8 cellular contexts compared by ENCODE assay signal in the genomic region with DNA sequence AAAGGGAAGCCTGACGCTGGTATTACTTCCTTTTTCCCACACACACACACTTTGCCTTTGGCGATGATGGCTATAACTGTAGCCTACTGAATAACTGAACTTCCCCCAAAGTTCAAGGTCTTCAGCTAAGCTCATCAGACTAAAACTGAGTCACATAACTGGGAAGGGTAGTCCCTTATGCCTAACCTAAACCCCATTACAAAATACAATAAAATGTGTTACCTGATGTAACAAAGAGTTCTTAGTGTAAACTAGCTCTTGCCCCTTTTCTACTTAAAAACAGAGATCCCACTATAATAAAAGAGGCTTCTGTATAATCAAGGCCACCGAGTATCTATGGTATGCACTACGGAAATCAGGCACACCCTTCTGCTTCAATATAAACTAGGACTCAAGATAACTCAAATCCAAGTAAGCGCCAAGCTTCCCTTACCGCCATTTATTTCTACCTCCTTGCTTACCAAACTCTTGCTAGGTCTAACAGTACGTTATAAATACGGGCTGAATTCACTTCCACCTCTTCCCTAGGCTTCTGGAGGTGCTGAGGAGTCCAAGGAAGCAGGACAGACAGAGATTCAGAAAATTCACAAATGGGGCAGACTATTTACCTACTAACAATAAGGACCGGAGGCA. TPM values are rescaled to one million over a fixed set of nuclear protein-coding genes. Genes with fewer than 3 reads are reported as not detected.
DNase-seq lines count a peak whose midpoint lies in the region; ATAC-seq, FAIRE-seq and TF ChIP-seq lines count a peak whose summit lies in the region.

No MANE protein-coding gene starts in this region.

- TF ChIP-seq CTCF in RWPE2 (IDR thresholded peaks at IDR 0.05; ENCODE audit: poor library complexity, severe bottlenecking) = no peak

- no peaks in the 10 kb centered on the region for H3K9me3 ChIP-seq in RWPE2 (ENCODE audit: severe bottlenecking)
- H3K9me3 ChIP-seq in ectodermal cell (ENCODE audit: control insufficient read depth, low read length) = no peaks in the 10 kb centered on the region
- H3K9me3 ChIP-seq in naive thymus-derived CD4-positive, alpha-beta T cell (ENCODE audit: control insufficient read depth in 2 of 3, low read length in 3 of 3) = no peaks in the 10 kb centered on the region

- H3K27ac Mint-ChIP-seq in activated CD8-positive, alpha-beta memory T cell treated with anti-CD3 and anti-CD28 coated beads, Interleukin-2, amount 10 ng/mL, durations not matched to agents 7 days and 5 days = peak overlapping the region; percentile 97
- peak overlapping the region; percentile 83 to 98 (median 97) for H3K27ac Mint-ChIP-seq in naive thymus-derived CD4-positive, alpha-beta T cell

- no peaks in the 10 kb centered on the region for H3K27me3 ChIP-seq in RWPE2 (ENCODE audit: insufficient read depth, poor library complexity, severe bottlenecking)
- no peaks in the 10 kb centered on the region for H3K27me3 ChIP-seq in ectodermal cell (ENCODE audit: control insufficient read depth, insufficient read depth, low read length, poor library complexity, severe bottlenecking)
- H3K27me3 ChIP-seq in naive thymus-derived CD4-positive, alpha-beta T cell (ENCODE audit: control insufficient read depth in 2 of 2, insufficient read depth in 2 of 2, low read length in 2 of 2) = no peaks in the 10 kb centered on the region

- H3K4me1 ChIP-seq in RWPE2 (ENCODE audit: insufficient read depth, poor library complexity, severe bottlenecking) = peaks cover 11% of the 10 kb centered on the region
- H3K4me1 ChIP-seq in ectodermal cell (ENCODE audit: control insufficient read depth, insufficient read depth, low read length) = no peaks in the 10 kb centered on the region
- H3K4me1 ChIP-seq in naive thymus-derived CD4-positive, alpha-beta T cell (ENCODE audit: control insufficient read depth in 2 of 2, insufficient read depth in 2 of 2, low read length in 2 of 2) = peaks cover 27 to 39% of the 10 kb centered on the region in 2 donors

- peaks cover 22% of the 10 kb centered on the region for H3K36me3 ChIP-seq in RWPE2 (ENCODE audit: low read depth)
- H3K36me3 ChIP-seq in ectodermal cell (ENCODE audit: control insufficient read depth, insufficient read depth, low read length) = no peaks in the 10 kb centered on the region
- H3K36me3 ChIP-seq in naive thymus-derived CD4-positive, alpha-beta T cell (ENCODE audit: control insufficient read depth in 2 of 3, insufficient read depth in 3 of 3, low read length in 3 of 3) = peaks cover 0 to 8% (median 4%) of the 10 kb centered on the region in 3 experiments

- DNase-seq in activated CD8-positive, alpha-beta memory T cell treated with anti-CD3 and anti-CD28 coated beads, Interleukin-2, amount 10 ng/mL, durations not matched to agents 7 days and 5 days = no peak
- DNase-seq in activated CD8-positive, alpha-beta memory T cell treated with anti-CD3 and anti-CD28 coated beads for 24 hours = no peak
- DNase-seq in RWPE2 (ENCODE audit: low spot score) = no peak
- DNase-seq in naive thymus-derived CD4-positive, alpha-beta T cell = peak in 1 of 9 donors; percentile 9
- no peak for DNase-seq in DMS114 treated with DMSO at 0.1 percent for 48 hours (lab: John Stamatoyannopoulos, UW; ENCODE audit: unreplicated experiment)
- no peak for DNase-seq in urothelium cell line (ENCODE audit: low spot score)

- H3K27ac ChIP-seq in RWPE2 (ENCODE audit: poor library complexity, severe bottlenecking) (peak overlapping the region; percentile 79), ectodermal cell (ENCODE audit: insufficient read depth, low read depth, low read length, poor library complexity, severe bottlenecking) (no peak overlapping the region)
- H3K27ac ChIP-seq in naive thymus-derived CD4-positive, alpha-beta T cell (ENCODE audit: low read depth, low read length) = peak overlapping the region; percentile 96

- POLR2A ChIA-PET in naive thymus-derived CD4-positive, alpha-beta T cell (lab: Charles Lee) = interaction anchor here (1.6 to 3.4 kb wide), 2 partner anchors 80 to 439 kb away, joined by 4 to 25 read pairs; partner anchors contain the start of genes ABCE1 and ANAPC10

- intact Hi-C loops in naive thymus-derived CD4-positive, alpha-beta T cell (cut with micrococcal nuclease) = loop anchor here (1.0 to 10.0 kb wide), 8 partner anchors 9 to 1993 kb away; no protein-coding TSS in a partner anchor

- H3K4me3 ChIP-seq in RWPE2 (ENCODE audit: severe bottlenecking) = peak overlapping the region; percentile 72
- peak overlapping the region; percentile 70 for H3K4me3 ChIP-seq in ectodermal cell (ENCODE audit: insufficient read depth, low read depth, low read length)
- H3K4me3 ChIP-seq in naive thymus-derived CD4-positive, alpha-beta T cell (ENCODE audit: low read length) = peak overlapping the region; percentile 81

- peaks cover 41% of the 10 kb centered on the region for H3K4me1 Mint-ChIP-seq in activated CD8-positive, alpha-beta memory T cell treated with anti-CD3 and anti-CD28 coated beads, Interleukin-2, amount 10 ng/mL, durations not matched to agents 7 days and 5 days
- H3K4me1 Mint-ChIP-seq in naive thymus-derived CD4-positive, alpha-beta T cell = peaks cover 34 to 52% (median 47%) of the 10 kb centered on the region in 7 donors

- CTCF ChIA-PET in activated CD8-positive, alpha-beta memory T cell treated with anti-CD3 and anti-CD28 coated beads, Interleukin-2, amount 10 ng/mL, durations not matched to agents 7 days and 5 days (lab: Charles Lee) = interaction anchor here (0.6 to 3.7 kb wide), 4 partner anchors 59 to 79 kb away, joined by 3 to 17 read pairs (median 3); partner anchors contain the start of genes ABCE1 and ANAPC10
- CTCF ChIA-PET in naive thymus-derived CD4-positive, alpha-beta T cell (lab: Charles Lee) = interaction anchor here (1.7 kb wide), 1 partner anchor 439 kb away, joined by 5 read pairs; no protein-coding TSS in a partner anchor

- H3K27me3 Mint-ChIP-seq in activated CD8-positive, alpha-beta memory T cell treated with anti-CD3 and anti-CD28 coated beads, Interleukin-2, amount 10 ng/mL, durations not matched to agents 7 days and 5 days = no peaks in the 10 kb centered on the region
- H3K27me3 Mint-ChIP-seq in naive thymus-derived CD4-positive, alpha-beta T cell = no peaks in the 10 kb centered on the region

- H3K36me3 Mint-ChIP-seq in activated CD8-positive, alpha-beta memory T cell treated with anti-CD3 and anti-CD28 coated beads, Interleukin-2, amount 10 ng/mL, durations not matched to agents 7 days and 5 days = peaks cover 31% of the 10 kb centered on the region
- H3K36me3 Mint-ChIP-seq in naive thymus-derived CD4-positive, alpha-beta T cell = peaks cover 11 to 20% (median 16%) of the 10 kb centered on the region in 5 donors

- H3K9me3 Mint-ChIP-seq in activated CD8-positive, alpha-beta memory T cell treated with anti-CD3 and anti-CD28 coated beads, Interleukin-2, amount 10 ng/mL, durations not matched to agents 7 days and 5 days (ENCODE audit: low read depth) = no peaks in the 10 kb centered on the region
- H3K9me3 Mint-ChIP-seq in naive thymus-derived CD4-positive, alpha-beta T cell = peaks cover 0 to 4% (median 0%) of the 10 kb centered on the region in 11 donors

- H3K4me3 Mint-ChIP-seq in activated CD8-positive, alpha-beta memory T cell treated with anti-CD3 and anti-CD28 coated beads, Interleukin-2, amount 10 ng/mL, durations not matched to agents 7 days and 5 days = peak overlapping the region; percentile 93
- H3K4me3 Mint-ChIP-seq in naive thymus-derived CD4-positive, alpha-beta T cell = peak overlapping the region; percentile 80 to 98 (median 97)

- WGBS in ectodermal cell, 2 experiments = 21 to 24% methylated on average over 9 of the region's 9 CpGs

- FAIRE-seq in urothelium cell line (lab: Jason Lieb, UNC) = no peak

- no peak for ATAC-seq in activated CD8-positive, alpha-beta memory T cell treated with anti-CD3 and anti-CD28 coated beads, Interleukin-2, amount 10 ng/mL, durations not matched to agents 7 days and 5 days
- ATAC-seq in RWPE2 (ENCODE audit: low read depth) (peak; percentile 5; the same call in 1 of the 3 replicates), GM21515 (IDR thresholded peaks at IDR 0.05; ENCODE audit: unreplicated experiment) (no peak)
- ATAC-seq in naive thymus-derived CD4-positive, alpha-beta T cell = no peak

RNA-seq across cellular contexts. Expression of gene OTUD4, which starts 2.4 kb away (rescaled TPM):
- 10 to 100 TPM; 48.9 to 57.8 TPM for total RNA-seq in activated CD8-positive, alpha-beta memory T cell treated with anti-CD3 and anti-CD28 coated beads, Interleukin-2, amount 10 ng/mL, durations not matched to agents 7 days and 5 days
- 41.6 TPM for polyA plus RNA-seq in ectodermal cell (2013, experiment 1 of 4)
- polyA plus RNA-seq in ectodermal cell (2013, experiment 2 of 4) = 44.3 TPM
- 32.2 TPM for polyA plus RNA-seq in ectodermal cell (2013, experiment 3 of 4)
- polyA plus RNA-seq in ectodermal cell (2013, experiment 4 of 4) = 36.8 TPM
- total RNA-seq in naive thymus-derived CD4-positive, alpha-beta T cell = 10 to 100 TPM; 49.2 to 65.4 (median 59.9) TPM
- 10 to 100 TPM; 15.0 to 18.3 TPM for polyA plus RNA-seq in naive thymus-derived CD4-positive, alpha-beta T cell
